2 cellular contexts compared by ENCODE assay signal in the genomic region with DNA sequence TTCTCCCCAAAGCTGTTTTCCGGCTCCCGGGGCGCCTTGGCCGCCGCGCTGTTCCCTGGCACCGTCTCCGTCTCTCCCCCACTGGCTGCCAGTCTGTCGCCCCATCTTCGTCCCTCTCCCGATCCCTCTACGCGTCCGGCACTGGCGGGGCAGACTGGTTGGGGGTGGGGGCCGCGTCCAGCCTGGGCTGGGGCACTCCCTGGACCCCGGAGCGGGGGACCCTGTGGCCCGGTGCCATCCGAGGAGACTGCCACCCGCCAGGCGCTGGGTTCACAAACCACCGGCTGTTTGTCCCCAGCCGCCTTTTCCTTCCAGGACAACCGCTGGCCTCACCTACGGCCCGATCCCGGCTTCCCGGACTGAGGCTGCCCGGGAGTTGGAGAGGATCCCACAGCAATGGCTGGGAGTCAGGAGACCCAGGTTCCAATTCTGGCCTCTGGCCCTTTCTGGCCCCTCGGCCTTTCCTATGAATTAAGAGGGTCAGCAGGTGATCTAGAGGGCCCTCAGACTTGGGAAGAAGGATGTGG.
TF ChIP-seq lines count a peak whose summit lies in the region.

No MANE protein-coding gene starts in this region.

TF ChIP-seq in A549, 52 proteins besides CTCF, POLR2A, EP300 and RAD21:
- TF ChIP-seq BHLHE40 (IDR thresholded peaks at IDR 0.05; ENCODE audit: low read depth, low read length) (no peak), FOXS1 (CRISPR knock-in tag; IDR thresholded peaks at IDR 0.05) (no peak), NFE2L2 (conservative IDR thresholded peaks at IDR 0.05; ENCODE audit: low read length) (no peak), KDM1A (IDR thresholded peaks at IDR 0.05; ENCODE audit: low read depth) (no peak), EHMT2 (IDR thresholded peaks at IDR 0.05; ENCODE audit: low read depth) (no peak), RNF2 (IDR thresholded peaks at IDR 0.05; ENCODE audit: borderline replicate concordance, low read depth) (no peak), JUNB (IDR thresholded peaks at IDR 0.05) (no peak), HEYL (CRISPR knock-in tag; IDR thresholded peaks at IDR 0.05) (no peak), ZC3H11A (IDR thresholded peaks at IDR 0.05) (no peak), ZFP36 (IDR thresholded peaks at IDR 0.05; ENCODE audit: borderline replicate concordance, partially characterized antibody) (no peak)
- TF ChIP-seq, protein P1, sequence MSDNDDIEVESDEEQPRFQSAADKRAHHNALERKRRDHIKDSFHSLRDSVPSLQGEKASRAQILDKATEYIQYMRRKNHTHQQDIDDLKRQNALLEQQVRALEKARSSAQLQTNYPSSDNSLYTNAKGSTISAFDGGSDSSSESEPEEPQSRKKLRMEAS (IDR thresholded peaks at IDR 0.05) = no peak
- TF ChIP-seq, protein P2, sequence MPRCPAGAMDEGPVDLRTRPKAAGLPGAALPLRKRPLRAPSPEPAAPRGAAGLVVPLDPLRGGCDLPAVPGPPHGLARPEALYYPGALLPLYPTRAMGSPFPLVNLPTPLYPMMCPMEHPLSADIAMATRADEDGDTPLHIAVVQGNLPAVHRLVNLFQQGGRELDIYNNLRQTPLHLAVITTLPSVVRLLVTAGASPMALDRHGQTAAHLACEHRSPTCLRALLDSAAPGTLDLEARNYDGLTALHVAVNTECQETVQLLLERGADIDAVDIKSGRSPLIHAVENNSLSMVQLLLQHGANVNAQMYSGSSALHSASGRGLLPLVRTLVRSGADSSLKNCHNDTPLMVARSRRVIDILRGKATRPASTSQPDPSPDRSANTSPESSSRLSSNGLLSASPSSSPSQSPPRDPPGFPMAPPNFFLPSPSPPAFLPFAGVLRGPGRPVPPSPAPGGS (IDR thresholded peaks at IDR 0.05) = no peak
- TF ChIP-seq, protein P3, sequence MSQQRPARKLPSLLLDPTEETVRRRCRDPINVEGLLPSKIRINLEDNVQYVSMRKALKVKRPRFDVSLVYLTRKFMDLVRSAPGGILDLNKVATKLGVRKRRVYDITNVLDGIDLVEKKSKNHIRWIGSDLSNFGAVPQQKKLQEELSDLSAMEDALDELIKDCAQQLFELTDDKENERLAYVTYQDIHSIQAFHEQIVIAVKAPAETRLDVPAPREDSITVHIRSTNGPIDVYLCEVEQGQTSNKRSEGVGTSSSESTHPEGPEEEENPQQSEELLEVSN (IDR thresholded peaks at IDR 0.05; ENCODE audit: borderline replicate concordance, low read depth) = no peak

TF ChIP-seq in K562, 482 proteins besides CTCF, POLR2A, EP300 and RAD21:
- TF ChIP-seq CBX5 (IDR thresholded peaks at IDR 0.05; ENCODE audit: borderline replicate concordance, low read depth) = no peak
- no peak for TF ChIP-seq MITF (IDR thresholded peaks at IDR 0.05)
- TF ChIP-seq, protein P4, sequence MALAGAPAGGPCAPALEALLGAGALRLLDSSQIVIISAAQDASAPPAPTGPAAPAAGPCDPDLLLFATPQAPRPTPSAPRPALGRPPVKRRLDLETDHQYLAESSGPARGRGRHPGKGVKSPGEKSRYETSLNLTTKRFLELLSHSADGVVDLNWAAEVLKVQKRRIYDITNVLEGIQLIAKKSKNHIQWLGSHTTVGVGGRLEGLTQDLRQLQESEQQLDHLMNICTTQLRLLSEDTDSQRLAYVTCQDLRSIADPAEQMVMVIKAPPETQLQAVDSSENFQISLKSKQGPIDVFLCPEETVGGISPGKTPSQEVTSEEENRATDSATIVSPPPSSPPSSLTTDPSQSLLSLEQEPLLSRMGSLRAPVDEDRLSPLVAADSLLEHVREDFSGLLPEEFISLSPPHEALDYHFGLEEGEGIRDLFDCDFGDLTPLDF (CRISPR knock-in tag; IDR thresholded peaks at IDR 0.05) = peak; percentile 49; the same call in 1 of the 2 replicates
- no peak for TF ChIP-seq ESRRB (CRISPR knock-in tag; IDR thresholded peaks at IDR 0.05; ENCODE audit: borderline replicate concordance)
